In genomic region chr20:60071965-60072364, GRCh38 we compare ENCODE assay signal across 16 cellular contexts.
DNase-seq lines count a peak whose midpoint lies in the region; ATAC-seq, FAIRE-seq and TF ChIP-seq lines count a peak whose summit lies in the region.
"Had no signal": no experiment of that assay in that cellular context is flagged by ENCODE, and none has a peak within 500 bp of the region (broad histone marks: within the 10 kb centered on the region; RNA-seq: fewer than 3 reads in every experiment).

No MANE protein-coding gene starts in this region.

- no peak overlapping the region for H3K4me2 ChIP-seq in astrocyte (ENCODE audit: low read length)
- H3K4me2 ChIP-seq in fibroblast of lung (ENCODE audit: extremely low read depth, insufficient read depth, low read length): no peak overlapping the region
- H3K4me2 ChIP-seq: BLaER1 treated with 17β-estradiol and CSF1 and Interleukin-3, amounts not matched to agents 10 nM and 100 nM; SK-N-SH had no signal

- H2AFZ ChIP-seq in astrocyte (ENCODE audit: low read depth, low read length): no peak overlapping the region
- no peak overlapping the region for H2AFZ ChIP-seq in fibroblast of lung (ENCODE audit: low read length)

- ATAC-seq in GM18519 (IDR thresholded peaks at IDR 0.05; ENCODE audit: low FRiP score, unreplicated experiment) (no peak), HG03571 (IDR thresholded peaks at IDR 0.05; ENCODE audit: unreplicated experiment) (no peak), HG03378 (IDR thresholded peaks at IDR 0.05; ENCODE audit: unreplicated experiment) (no peak)

- DNase-seq in M059J (ENCODE audit: low read depth) (peak; percentile 69), astrocyte (ENCODE audit: low read depth) (peak; percentile 44), fibroblast of lung (ENCODE audit: low read depth in 2 of 2) (peak; percentile 55 to 63), Kasumi-1 (lab: John Stamatoyannopoulos, UW) (no peak)
- DNase-seq: H7; NCI-H1092 treated with DMSO at 0.1 percent for 48 hours; NCI-H1694; NCI-H2107; NCI-H69; NK-92 treated with Interleukin-12 subunit alpha and Interleukin-12 subunit beta, amount 100 ng/mL, for 24 hours; OCI-M1; SK-N-SH had no signal

- H3K4me3 ChIP-seq in astrocyte (ENCODE audit: insufficient read depth, low read depth, low read length) (no peak overlapping the region), fibroblast of lung (replicated peaks in 1 of 4; ENCODE audit: control extremely low read depth in 1 of 4, insufficient read depth in 1 of 4, low read depth in 3 of 4, low read length in 4 of 4) (no peak overlapping the region)
- H3K4me3 ChIP-seq: BLaER1 treated with 17β-estradiol and CSF1 and Interleukin-3, amounts not matched to agents 10 nM and 100 nM had no signal

- H3K27ac Mint-ChIP-seq in astrocyte (ENCODE audit: unreplicated experiment): no peak overlapping the region

- H3K4me1 ChIP-seq in astrocyte (ENCODE audit: insufficient read depth, low read length): no peaks in the 10 kb centered on the region
- H3K4me1 ChIP-seq in fibroblast of lung (ENCODE audit: control insufficient read depth, extremely low read depth, insufficient read depth, low read length): no peaks in the 10 kb centered on the region

- H3K9ac ChIP-seq in astrocyte (ENCODE audit: low read length) (no peak overlapping the region), fibroblast of lung (ENCODE audit: insufficient read depth, low read length) (no peak overlapping the region)
- H3K9ac ChIP-seq: BLaER1 treated with 17β-estradiol and CSF1 and Interleukin-3, amounts not matched to agents 10 nM and 100 nM; SK-N-SH had no signal

- H3K27me3 ChIP-seq in astrocyte (ENCODE audit: insufficient read depth, low read length) (peaks cover 8% of the 10 kb centered on the region), fibroblast of lung (ENCODE audit: control insufficient read depth, insufficient read depth, low read length) (peaks cover 8% of the 10 kb centered on the region)
- H3K27me3 ChIP-seq: BLaER1 treated with 17β-estradiol and CSF1 and Interleukin-3, amounts not matched to agents 10 nM and 100 nM had no signal

- H3K79me2 ChIP-seq in astrocyte (ENCODE audit: insufficient read depth, low read length): no peaks in the 10 kb centered on the region
- H3K79me2 ChIP-seq in fibroblast of lung (ENCODE audit: control insufficient read depth, insufficient read depth, low read length): no peaks in the 10 kb centered on the region

- H3K9me3 ChIP-seq in astrocyte (ENCODE audit: insufficient read depth, low read depth, low read length) (no peaks in the 10 kb centered on the region), fibroblast of lung (ENCODE audit: control insufficient read depth, insufficient read depth, low read depth, low read length) (no peaks in the 10 kb centered on the region)
- H3K9me3 ChIP-seq: SK-N-SH had no signal

- H3K27me3 Mint-ChIP-seq in astrocyte (ENCODE audit: low read depth, unreplicated experiment): peaks cover 25% of the 10 kb centered on the region

- no peaks in the 10 kb centered on the region for H3K4me1 Mint-ChIP-seq in astrocyte (ENCODE audit: low read depth, unreplicated experiment)

- no peak for FAIRE-seq in astrocyte (lab: Jason Lieb, UNC)

- no peak overlapping the region for H3K4me3 Mint-ChIP-seq in astrocyte (ENCODE audit: unreplicated experiment)

- H4K20me1 ChIP-seq in astrocyte (ENCODE audit: insufficient read depth, low read length) (no peaks in the 10 kb centered on the region), fibroblast of lung (ENCODE audit: control insufficient read depth, extremely low read depth, insufficient read depth, low read length) (no peaks in the 10 kb centered on the region)

- H3K9me3 Mint-ChIP-seq in astrocyte (ENCODE audit: unreplicated experiment): no peaks in the 10 kb centered on the region

- H3K36me3 ChIP-seq in astrocyte (ENCODE audit: insufficient read depth, low read length): no peaks in the 10 kb centered on the region
- H3K36me3 ChIP-seq in fibroblast of lung (ENCODE audit: control insufficient read depth, insufficient read depth, low read length): no peaks in the 10 kb centered on the region

- no peak overlapping the region for H3K27ac ChIP-seq in astrocyte (ENCODE audit: low read depth, low read length)
- H3K27ac ChIP-seq in fibroblast of lung (ENCODE audit: insufficient read depth, low read length): no peak overlapping the region
- H3K27ac ChIP-seq: BLaER1 treated with 17β-estradiol and CSF1 and Interleukin-3, amounts not matched to agents 10 nM and 100 nM had no signal

- peaks cover 1% of the 10 kb centered on the region for H3K36me3 Mint-ChIP-seq in astrocyte (ENCODE audit: low read depth, unreplicated experiment)

- TF ChIP-seq CTCF in astrocyte (IDR thresholded peaks at IDR 0.05; ENCODE audit: insufficient read depth, low read depth, low read length) (no peak), fibroblast of lung (conservative IDR thresholded peaks at IDR 0.05 in 1 of 2, IDR thresholded peaks at IDR 0.05 in 1 of 2; ENCODE audit: low read depth in 1 of 2, low read length in 2 of 2) (no peak)

Comparison
In these comparisons a context has a peak if more than half of its experiments do, and no peak if none do; other contexts are left out.
1. DNase-seq: peak in M059J (single experiment), astrocyte (single experiment) and fibroblast of lung (2 of 2); none in Kasumi-1 (0 of 2).